In genomic region chr17:13520899-13521572, GRCh38 we compare ENCODE assay signal across 16 cellular contexts.
DNase-seq lines count a peak whose midpoint lies in the region; ATAC-seq and TF ChIP-seq lines count a peak whose summit lies in the region.
"Had no signal": no experiment of that assay in that cellular context is flagged by ENCODE, and none has a peak within 500 bp of the region (broad histone marks: within the 10 kb centered on the region; RNA-seq: fewer than 3 reads in every experiment).

No MANE protein-coding gene starts in this region.

- no peak for TF ChIP-seq CTCF in foreskin fibroblast (IDR thresholded peaks at IDR 0.05; ENCODE audit: low read depth, low read length)

- no peak overlapping the region for H3K9ac ChIP-seq in adipocyte (ENCODE audit: low read length)

- no peaks in the 10 kb centered on the region for H3K36me3 ChIP-seq in ACC112 (ENCODE audit: insufficient read depth, low read length)
- no peaks in the 10 kb centered on the region for H3K36me3 ChIP-seq in adipocyte (ENCODE audit: control insufficient read depth, insufficient read depth, low read length, severe bottlenecking)

- H2AFZ ChIP-seq in ACC112 (ENCODE audit: low read length, unreplicated experiment): no peak overlapping the region

- H3K27ac ChIP-seq in ACC112 (ENCODE audit: low read depth, low read length): peak overlapping the region; percentile 35
- H3K27ac ChIP-seq: coronary artery, HL-60 had no signal

- H3K27me3 ChIP-seq in ACC112 (ENCODE audit: insufficient read depth, low read length) (no peaks in the 10 kb centered on the region), adipocyte (replicated peaks; ENCODE audit: control insufficient read depth, insufficient read depth, low read length) (no peaks in the 10 kb centered on the region)

- H3K4me3 ChIP-seq in ACC112 (ENCODE audit: low read depth, low read length) (no peak overlapping the region), adipocyte (ENCODE audit: low read length) (peak overlapping the region; percentile 42), foreskin fibroblast (ENCODE audit: low read depth in 1 of 2, low read length in 2 of 2) (no peak overlapping the region)
- H3K4me3 ChIP-seq: coronary artery had no signal

- no peak for DNase-seq in adipocyte (ENCODE audit: low read depth)
- DNase-seq in foreskin fibroblast: peak; percentile 65 to 74
- DNase-seq in KG1 (lab: John Stamatoyannopoulos, UW): no peak
- DNase-seq in posterior cingulate gyrus: no peak
- no peak for DNase-seq in globus pallidus (ENCODE audit: low spot score)
- DNase-seq: activated B cell treated with CpG ODN at 0.5 μM for 24 hours; activated naive CD8-positive, alpha-beta T cell treated with anti-CD3 and anti-CD28 coated beads for 36 hours; DMS53; immature natural killer cell; midbrain had no signal

- ATAC-seq in GM18502 (IDR thresholded peaks at IDR 0.05; ENCODE audit: poor library complexity, unreplicated experiment) (peak; percentile 42), HG03039 (IDR thresholded peaks at IDR 0.05; ENCODE audit: unreplicated experiment) (no peak)
- ATAC-seq: esophagus mucosa had no signal

- no peaks in the 10 kb centered on the region for H3K79me2 ChIP-seq in ACC112 (ENCODE audit: control insufficient read depth, insufficient read depth, low read length, unreplicated experiment)

- peaks cover 4% of the 10 kb centered on the region for H3K4me1 ChIP-seq in ACC112 (ENCODE audit: control insufficient read depth, insufficient read depth, low read length, unreplicated experiment)
- H3K4me1 ChIP-seq in adipocyte (ENCODE audit: control insufficient read depth, insufficient read depth, low read length): peaks cover 15% of the 10 kb centered on the region

- intact Hi-C loops in posterior cingulate gyrus (cut with DNase I): no loop called here

- H3K9me3 ChIP-seq in adipocyte (ENCODE audit: control insufficient read depth, low read length): no peaks in the 10 kb centered on the region

Comparison
In these comparisons a context has a peak if more than half of its experiments do, and no peak if none do; other contexts are left out.
1. DNase-seq: peak in foreskin fibroblast (2 of 2); none in adipocyte (single experiment), KG1 (single experiment), posterior cingulate gyrus (0 of 10) and globus pallidus (single experiment).